Comparison of ENCODE assay signal across 12 cellular contexts in genomic region chr1:8870605-8871538, GRCh38. TPM values are rescaled to one million over a fixed set of nuclear protein-coding genes. Genes with fewer than 3 reads are reported as not detected.
DNase-seq lines count a peak whose midpoint lies in the region; ATAC-seq and TF ChIP-seq lines count a peak whose summit lies in the region.
"Had no signal": no experiment of that assay in that cellular context is flagged by ENCODE, and none has a peak within 500 bp of the region (broad histone marks: within the 10 kb centered on the region; RNA-seq: fewer than 3 reads in every experiment).

No MANE protein-coding gene starts in this region.

- H3K4me1 Mint-ChIP-seq in CD14-positive monocyte, result peaks cover 71% of the 10 kb centered on the region

- H3K27me3 ChIP-seq in Loucy (ENCODE audit: insufficient read depth, low read length, poor library complexity, severe bottlenecking) (no peaks in the 10 kb centered on the region), liver (ENCODE audit: control insufficient read depth in 4 of 4, insufficient read depth in 4 of 4, low read length in 3 of 4) (no peaks in the 10 kb centered on the region), uterus (no peaks in the 10 kb centered on the region)
- H3K27me3 ChIP-seq: gastroesophageal sphincter had no signal

- H3K27ac ChIP-seq in angular gyrus (ENCODE audit: low read depth, low read length) (peak overlapping the region; percentile 16), liver (ENCODE audit: low read depth in 1 of 2, low read length in 2 of 2) (peak overlapping the region; percentile 80 to 95), uterus (no peak overlapping the region)

- TF ChIP-seq CTCF in CD14-positive monocyte (IDR thresholded peaks at IDR 0.05) (no peak), Loucy (conservative IDR thresholded peaks at IDR 0.05; ENCODE audit: low read length) (no peak), liver (IDR thresholded peaks at IDR 0.05; ENCODE audit: low read depth, low read length, missing input control) (no peak), uterus (IDR thresholded peaks at IDR 0.05) (no peak)

- TF ChIP-seq POLR2A in uterus (IDR thresholded peaks at IDR 0.05), result no peak

- 58% methylated on average over 18 of the region's 18 CpGs for WGBS in liver

- ATAC-seq in HG02840 (IDR thresholded peaks at IDR 0.05; ENCODE audit: low FRiP score, unreplicated experiment), result no peak
- ATAC-seq: gastroesophageal sphincter had no signal

- DNase-seq in CD14-positive monocyte (ENCODE audit: low spot score), result peak; percentile 78
- no peak for DNase-seq in SK-N-DZ (ENCODE audit: low spot score)
- no peak for DNase-seq in inferior parietal cortex (ENCODE audit: extremely low spot score)
- no peak for DNase-seq in uterus
- DNase-seq: EL, retina had no signal

- H3K9me3 Mint-ChIP-seq in CD14-positive monocyte, result no peaks in the 10 kb centered on the region

- H3K4me3 ChIP-seq in Loucy (ENCODE audit: low read length, poor library complexity, severe bottlenecking) (peak overlapping the region; percentile 89), liver (ENCODE audit: low read depth in 1 of 3, low read length in 3 of 3) (no peak overlapping the region), uterus (no peak overlapping the region)
- H3K4me3 ChIP-seq: gastroesophageal sphincter, thoracic aorta had no signal

- H3F3A ChIP-seq in Loucy (ENCODE audit: low read depth), result 0 out of 2 replicates have a peak, but pooled peaks cover 11% of the 10 kb centered on the region

- peaks cover 98% of the 10 kb centered on the region for H3K36me3 ChIP-seq in Loucy (ENCODE audit: insufficient read depth, low read length)
- H3K36me3 ChIP-seq in liver (ENCODE audit: control insufficient read depth in 4 of 4, insufficient read depth in 3 of 4, low read depth in 1 of 4, low read length in 3 of 4), result peaks cover 27 to 73% (median 56%) of the 10 kb centered on the region in 4 donors
- H3K36me3 ChIP-seq in uterus, result no peaks in the 10 kb centered on the region

- H3K27me3 Mint-ChIP-seq in CD14-positive monocyte (ENCODE audit: low read depth in 3 of 3), result peaks cover 0 to 1% (median 0%) of the 10 kb centered on the region in 3 donors

- H4K20me1 ChIP-seq in Loucy (ENCODE audit: insufficient read depth, low read length, poor library complexity, severe bottlenecking), result peaks cover 99% of the 10 kb centered on the region

- H3K79me2 ChIP-seq in Loucy (ENCODE audit: insufficient read depth, low read length), result peaks cover 100% of the 10 kb centered on the region

- H3K4me3 Mint-ChIP-seq in CD14-positive monocyte, result peak overlapping the region; percentile 47 to 72

- no peak overlapping the region for H2AFZ ChIP-seq in Loucy (ENCODE audit: low read length)

- H3K4me1 ChIP-seq in Loucy (ENCODE audit: insufficient read depth, low read length, poor library complexity, severe bottlenecking), result peaks cover 60% of the 10 kb centered on the region
- H3K4me1 ChIP-seq in liver (ENCODE audit: control insufficient read depth in 4 of 4, insufficient read depth in 4 of 4, low read length in 3 of 4), result peaks cover 28 to 72% (median 57%) of the 10 kb centered on the region in 4 donors
- H3K4me1 ChIP-seq in uterus, result peaks cover 0 to 4% of the 10 kb centered on the region in 2 donors

- H3K9ac ChIP-seq in Loucy (ENCODE audit: low read depth, low read length, poor library complexity, severe bottlenecking) (peak overlapping the region; percentile 99), liver (ENCODE audit: low read depth in 1 of 2, low read length in 2 of 2) (no peak overlapping the region)

- no peak for TF ChIP-seq RAD21 in liver (IDR thresholded peaks at IDR 0.05)

- peak overlapping the region; percentile 84 to 99 (median 96) for H3K27ac Mint-ChIP-seq in CD14-positive monocyte

- H3K9me3 ChIP-seq in Loucy (ENCODE audit: insufficient read depth, low read depth, low read length), result no peaks in the 10 kb centered on the region
- H3K9me3 ChIP-seq in liver (ENCODE audit: control insufficient read depth in 4 of 4, low read length in 3 of 4), result no peaks in the 10 kb centered on the region
- no peaks in the 10 kb centered on the region for H3K9me3 ChIP-seq in uterus
- H3K9me3 ChIP-seq: gastroesophageal sphincter, thoracic aorta had no signal

- intact Hi-C loops in CD14-positive monocyte (cut with micrococcal nuclease) (loop anchor here in 1 of 2 donors (5.0 kb wide), 2 partner anchors 36 to 206 kb away; no protein-coding TSS in a partner anchor), uterus (cut with DNase I; ENCODE audit: low total_unique reads) (no loop called here)

- peak overlapping the region; percentile 87 for H3K4me2 ChIP-seq in Loucy (ENCODE audit: low read depth, low read length, poor library complexity, severe bottlenecking)

- H3K9me2 ChIP-seq in Loucy (replicated peaks; ENCODE audit: low read depth, low read length), result no peaks in the 10 kb centered on the region

- H3K36me3 Mint-ChIP-seq in CD14-positive monocyte, result peaks cover 85 to 96% of the 10 kb centered on the region in 2 donors

TF ChIP-seq in liver, 16 proteins besides CTCF, POLR2A, EP300 and RAD21 (continues in another document):
- TF ChIP-seq TAF1 (conservative IDR thresholded peaks at IDR 0.05) (no peak), FOXA2 (IDR thresholded peaks at IDR 0.05) (peak; percentile 91), GABPA (IDR thresholded peaks at IDR 0.05 in 1 of 2, conservative IDR thresholded peaks at IDR 0.05 in 1 of 2) (peak in 1 of 2 donors; percentile 54), RXRA (IDR thresholded peaks at IDR 0.05) (peak; percentile 82 to 90), JUND (IDR thresholded peaks at IDR 0.05) (peak; percentile 89 to 94), REST (IDR thresholded peaks at IDR 0.05) (peak; percentile 85), ZBTB33 (IDR thresholded peaks at IDR 0.05) (peak; percentile 86), ATF3 (IDR thresholded peaks at IDR 0.05) (peak; percentile 95), HNF4G (IDR thresholded peaks at IDR 0.05) (peak; percentile 6), HNF4A (conservative IDR thresholded peaks at IDR 0.05) (peak; percentile 72 to 80), YY1 (IDR thresholded peaks at IDR 0.05) (peak; percentile 82), SP1 (IDR thresholded peaks at IDR 0.05) (peak; percentile 85), MAX (IDR thresholded peaks at IDR 0.05) (peak; percentile 96), FOXA1 (IDR thresholded peaks at IDR 0.05) (peak; percentile 79)

RNA-seq across cellular contexts. Expression of gene ENO1, which starts 7.6 kb away (rescaled TPM):
- polyA plus RNA-seq in CD14-positive monocyte (1,000 to 10,000 TPM; 1,458 to 1,573 TPM), liver (100 to 1,000 TPM; 365 to 499 TPM)
- total RNA-seq in liver (100 to 1,000 TPM; 270 to 394 TPM), uterus (100 to 1,000 TPM; 123 to 358 (median 225) TPM)
- 1,135 and 1,190 TPM in 2 replicates for polyA plus RNA-seq in SK-N-DZ (2014; cell fraction: cytosol; rRNA removed)
- polyA plus RNA-seq in SK-N-DZ (2014; cell fraction: nucleus; rRNA removed), result 497 and 567 TPM in 2 replicates

RNA-seq across cellular contexts. Expression of gene RERE, which starts 53.4 kb away (rescaled TPM):
- polyA plus RNA-seq in CD14-positive monocyte (1 to 10 TPM; 1.2 to 3.8 TPM), liver (10 to 100 TPM in 1 of 2 donors, 1 to 10 TPM in 1; 9.8 to 12.6 TPM)
- total RNA-seq in liver (10 to 100 TPM; 37.1 to 49.1 TPM), uterus (1,000 to 10,000 TPM in 1 of 4 donors, 100 to 1,000 TPM in 2, 10 to 100 TPM in 1; 51.2 to 1,226 (median 253) TPM)
- 13.9 and 17.0 TPM in 2 replicates for polyA plus RNA-seq in SK-N-DZ (2014; cell fraction: cytosol; rRNA removed)
- 14.2 and 33.7 TPM in 2 replicates for polyA plus RNA-seq in SK-N-DZ (2014; cell fraction: nucleus; rRNA removed)

Comparison
In these comparisons a context has a peak if more than half of its experiments do, and no peak if none do; other contexts are left out.
1. H3K27ac ChIP-seq: peak in angular gyrus (single experiment) and liver (2 of 2); none in uterus (0 of 2).